Comparison of ENCODE assay signal across 1 cellular context in the genomic region with DNA sequence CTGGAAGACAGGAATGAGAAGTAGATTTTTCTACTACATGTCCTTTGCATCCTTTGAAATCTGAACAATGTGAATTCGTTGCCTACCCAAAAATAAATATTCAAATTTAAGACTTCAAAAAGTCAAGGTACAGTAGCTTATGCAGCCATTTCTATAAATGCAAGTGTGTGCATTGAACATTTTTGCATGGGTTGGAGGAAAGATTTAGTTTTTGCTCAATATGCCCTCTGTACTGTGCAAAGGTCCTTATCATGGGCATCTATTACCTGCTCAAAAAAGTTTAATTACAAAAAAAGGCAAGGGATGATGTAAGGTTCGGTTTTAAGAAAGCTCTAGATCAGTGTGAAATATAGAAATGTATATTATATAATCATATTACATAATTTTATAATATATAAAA.
TF ChIP-seq lines count a peak whose summit lies in the region.

No MANE protein-coding gene starts in this region.

TF ChIP-seq in GM23338, 12 proteins besides CTCF, POLR2A, EP300 and RAD21 (continued from another document):
- TF ChIP-seq ZNF114 (CRISPR knock-in tag; IDR thresholded peaks at IDR 0.05), result no peak
- TF ChIP-seq NANOG (IDR thresholded peaks at IDR 0.05; ENCODE audit: borderline replicate concordance), result no peak
TF ChIP-seq in GM23338: peak in this region for 0.
